In genomic region chr1:29258974-29259801, GRCh38 we compare ENCODE assay signal across 1 cellular context.
TF ChIP-seq lines count a peak whose summit lies in the region.

No MANE protein-coding gene starts in this region.

TF ChIP-seq in K562, 482 proteins besides CTCF, POLR2A, EP300 and RAD21 (continues in another document):
- TF ChIP-seq ZBTB26 (CRISPR knock-in tag; IDR thresholded peaks at IDR 0.05) (no peak), CBX5 (IDR thresholded peaks at IDR 0.05; ENCODE audit: borderline replicate concordance, low read depth) (no peak), L3MBTL2 (IDR thresholded peaks at IDR 0.05) (peak; percentile 49; the same call in 1 of the 2 replicates), E2F6 (IDR thresholded peaks at IDR 0.05; ENCODE audit: borderline replicate concordance in 1 of 2, extremely low read depth in 1 of 2, insufficient read depth in 1 of 2, insufficient read length in 1 of 2, low read depth in 1 of 2, low read length in 1 of 2, poor library complexity in 1 of 2, severe bottlenecking in 1 of 2) (peak in 1 of 2 experiments; percentile 76), TEAD4 (IDR thresholded peaks at IDR 0.05; ENCODE audit: low read length) (no peak), TEAD4 (CRISPR knock-in tag; IDR thresholded peaks at IDR 0.05; ENCODE audit: borderline replicate concordance) (0 out of 2 replicates have a peak, but pooled peaks have one; percentile 8), NFIC (IDR thresholded peaks at IDR 0.05) (no peak), HMG20B (CRISPR knock-in tag; IDR thresholded peaks at IDR 0.05) (no peak), RREB1 (CRISPR knock-in tag; IDR thresholded peaks at IDR 0.05) (0 out of 2 replicates have a peak, but pooled peaks have one; percentile 20), ESRRA (IDR thresholded peaks at IDR 0.05; ENCODE audit: borderline replicate concordance, low read depth) (0 out of 2 replicates have a peak, but pooled peaks have one; percentile 6), CEBPB (tag; IDR thresholded peaks at IDR 0.05) (no peak), ZNF668 (CRISPR knock-in tag; IDR thresholded peaks at IDR 0.05) (no peak), BHLHE40 (IDR thresholded peaks at IDR 0.05; ENCODE audit: low read length) (no peak), EGR1 (conservative IDR thresholded peaks at IDR 0.05) (no peak), GTF2E2 (tag; IDR thresholded peaks at IDR 0.05) (0 out of 2 replicates have a peak, but pooled peaks have one; percentile 22), ARID3A (IDR thresholded peaks at IDR 0.05; ENCODE audit: borderline replicate concordance, low read depth, low read length) (no peak), RBM17 (IDR thresholded peaks at IDR 0.05; ENCODE audit: borderline replicate concordance, low read depth, low read length) (no peak), ZNF644 (tag; IDR thresholded peaks at IDR 0.05; ENCODE audit: low read depth) (no peak), MTA2 (IDR thresholded peaks at IDR 0.05; ENCODE audit: low read depth) (no peak), ZNF511 (CRISPR knock-in tag; IDR thresholded peaks at IDR 0.05) (no peak), GABPB2 (CRISPR knock-in tag; conservative IDR thresholded peaks at IDR 0.05) (no peak), RFX5 (IDR thresholded peaks at IDR 0.05; ENCODE audit: low read depth, low read length) (no peak), SUPT5H (IDR thresholded peaks at IDR 0.05) (no peak), U2AF2 (optimal IDR thresholded peaks at IDR 0.05; ENCODE audit: low read depth, low read length) (no peak), CHAMP1 (IDR thresholded peaks at IDR 0.05) (no peak), SMARCB1 (IDR thresholded peaks at IDR 0.05; ENCODE audit: insufficient read length, low read depth) (no peak), ZNF740 (CRISPR knock-in tag; IDR thresholded peaks at IDR 0.05) (peak; percentile 27; the same call in 1 of the 2 replicates), ZNF740 (tag; IDR thresholded peaks at IDR 0.05) (no peak), ZNF143 (CRISPR knock-in tag; IDR thresholded peaks at IDR 0.05) (0 out of 2 replicates have a peak, but pooled peaks have one; percentile 30), ELF2 (CRISPR knock-in tag; IDR thresholded peaks at IDR 0.05) (no peak), YY1 (IDR thresholded peaks at IDR 0.05; ENCODE audit: borderline replicate concordance in 1 of 3, control insufficient read depth in 1 of 3, extremely low read depth in 1 of 3, insufficient read depth in 3 of 3, insufficient read length in 1 of 3, insufficient replicate concordance in 2 of 3, low read depth in 1 of 3, low read length in 2 of 3) (peak in 1 of 3 experiments; percentile 30), CBFA2T3 (IDR thresholded peaks at IDR 0.05) (no peak), ZNF282 (CRISPR knock-in tag; IDR thresholded peaks at IDR 0.05) (0 out of 2 replicates have a peak, but pooled peaks have one; percentile 19), ARNT (IDR thresholded peaks at IDR 0.05) (no peak), BRF2 (IDR thresholded peaks at IDR 0.05; ENCODE audit: borderline replicate concordance, insufficient read depth, insufficient read length) (no peak), BRD4 (IDR thresholded peaks at IDR 0.05) (no peak), ZC3H11A (IDR thresholded peaks at IDR 0.05; ENCODE audit: low read depth, low read length) (no peak), BCOR (IDR thresholded peaks at IDR 0.05) (no peak), SMAD3 (CRISPR knock-in tag; conservative IDR thresholded peaks at IDR 0.05) (no peak), TBL1XR1 (IDR thresholded peaks at IDR 0.05; ENCODE audit: low read length in 2 of 2) (no peak), IRF2 (CRISPR knock-in tag; IDR thresholded peaks at IDR 0.05) (0 out of 2 replicates have a peak, but pooled peaks have one; percentile 49), ZNF23 (CRISPR knock-in tag; IDR thresholded peaks at IDR 0.05) (no peak), ZNF174 (CRISPR knock-in tag; IDR thresholded peaks at IDR 0.05) (no peak), TEAD1 (CRISPR knock-in tag; IDR thresholded peaks at IDR 0.05) (0 out of 4 replicates have a peak, but pooled peaks of 1 of the 2 experiments have one; percentile 44), HSF4 (CRISPR knock-in tag; IDR thresholded peaks at IDR 0.05; ENCODE audit: borderline replicate concordance) (no peak), ID3 (CRISPR knock-in tag; IDR thresholded peaks at IDR 0.05) (no peak), ID3 (tag; IDR thresholded peaks at IDR 0.05) (0 out of 2 replicates have a peak, but pooled peaks have one; percentile 30), ZMIZ1 (IDR thresholded peaks at IDR 0.05; ENCODE audit: low read depth in 2 of 2, low read length in 2 of 2) (no peak)
